In the genomic region with DNA sequence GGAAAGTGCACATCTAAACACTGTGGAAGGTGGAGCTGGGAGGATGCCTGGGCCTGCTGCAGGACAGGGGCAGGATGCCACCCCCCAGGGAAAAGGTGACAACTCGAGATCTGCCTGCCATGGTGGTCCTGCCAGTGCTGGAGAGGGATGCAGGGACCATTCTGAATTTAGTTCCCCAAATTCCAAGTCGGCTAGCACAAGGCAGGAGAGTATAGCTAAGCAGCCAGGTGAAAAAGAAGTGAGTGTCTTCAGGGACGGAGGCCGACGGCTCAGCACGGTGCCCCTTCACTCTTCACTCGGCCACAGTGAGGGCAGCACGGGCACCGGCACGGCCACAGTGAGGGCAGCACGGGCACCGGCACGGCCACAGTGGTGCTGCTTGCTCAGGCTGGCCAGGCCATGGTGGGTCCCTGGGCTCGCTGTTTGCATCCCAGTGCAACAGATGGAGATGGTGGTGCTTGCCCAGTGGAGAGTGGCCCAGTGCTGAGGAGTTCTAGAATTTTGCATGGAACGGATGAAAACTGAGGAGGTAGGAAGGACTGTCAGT, we compare ENCODE assay signal across 18 cellular contexts.
"Had no signal": no experiment of that assay in that cellular context is flagged by ENCODE, and none has a peak within 500 bp of the region (broad histone marks: within the 10 kb centered on the region; RNA-seq: fewer than 3 reads in every experiment).

No MANE protein-coding gene starts in this region.

- H3K9me3 ChIP-seq: left ventricle myocardium inferior, prostate gland, stomach had no signal

- H3K4me1 ChIP-seq: left ventricle myocardium inferior, prostate gland, stomach had no signal

- H3K9me3 Mint-ChIP-seq: activated B cell treated with CpG ODN at 0.5 μM for 24 hours; activated CD4-positive, alpha-beta T cell treated with anti-CD3 and anti-CD28 coated beads, Interleukin-2, amount 10 ng/mL, durations not matched to agents 24 days and 14 days; memory B cell; natural killer cell had no signal

- FAIRE-seq: endometrium, kidney had no signal

- H3K36me3 Mint-ChIP-seq: memory B cell, natural killer cell had no signal

- H3K36me3 ChIP-seq: cardiac muscle cell, left ventricle myocardium inferior, prostate gland, stomach had no signal

- DNase-seq: activated B cell treated with CpG ODN at 0.5 μM for 24 hours; activated CD4-positive, alpha-beta T cell treated with anti-CD3 and anti-CD28 coated beads, Interleukin-2, amount 10 ng/mL, durations not matched to agents 24 days and 14 days; activated CD8-positive, alpha-beta T cell treated with anti-CD3 and anti-CD28 coated beads, Interleukin-2, amount 10 ng/mL, durations not matched to agents 7 days and 5 days; activated naive CD4-positive, alpha-beta T cell; activated T-cell treated with anti-CD3 and anti-CD28 coated beads for 4 hours; hippocampal formation; kidney; left ventricle myocardium inferior; natural killer cell; nucleus accumbens; stomach; T-helper 2 cell had no signal

- H3K27ac ChIP-seq: cardiac muscle cell, left ventricle myocardium inferior, prostate gland, stomach had no signal

- H3K4me3 ChIP-seq: cardiac muscle cell, left ventricle myocardium inferior, prostate gland, smooth muscle cell, stomach had no signal

- H3K4me1 Mint-ChIP-seq: activated B cell treated with CpG ODN at 0.5 μM for 24 hours; activated CD4-positive, alpha-beta T cell treated with anti-CD3 and anti-CD28 coated beads, Interleukin-2, amount 10 ng/mL, durations not matched to agents 24 days and 14 days; natural killer cell had no signal

- H3K27me3 ChIP-seq: cardiac muscle cell had no signal

- H3K4me3 Mint-ChIP-seq: activated B cell treated with CpG ODN at 0.5 μM for 24 hours; activated CD4-positive, alpha-beta T cell treated with anti-CD3 and anti-CD28 coated beads, Interleukin-2, amount 10 ng/mL, durations not matched to agents 24 days and 14 days; activated CD8-positive, alpha-beta T cell treated with anti-CD3 and anti-CD28 coated beads, Interleukin-2, amount 10 ng/mL, durations not matched to agents 7 days and 5 days; memory B cell; natural killer cell had no signal

- H3K27me3 Mint-ChIP-seq: activated B cell treated with CpG ODN at 0.5 μM for 24 hours had no signal

- H3K27ac Mint-ChIP-seq: activated B cell treated with CpG ODN at 0.5 μM for 24 hours; activated CD4-positive, alpha-beta T cell treated with anti-CD3 and anti-CD28 coated beads, Interleukin-2, amount 10 ng/mL, durations not matched to agents 24 days and 14 days; activated CD8-positive, alpha-beta T cell treated with anti-CD3 and anti-CD28 coated beads, Interleukin-2, amount 10 ng/mL, durations not matched to agents 7 days and 5 days; memory B cell; natural killer cell had no signal

- ATAC-seq: activated CD8-positive, alpha-beta T cell treated with anti-CD3 and anti-CD28 coated beads, Interleukin-2, amount 10 ng/mL, durations not matched to agents 7 days and 5 days; natural killer cell; right cardiac atrium had no signal
